Comparison of ENCODE assay signal across 8 cellular contexts in the genomic region with DNA sequence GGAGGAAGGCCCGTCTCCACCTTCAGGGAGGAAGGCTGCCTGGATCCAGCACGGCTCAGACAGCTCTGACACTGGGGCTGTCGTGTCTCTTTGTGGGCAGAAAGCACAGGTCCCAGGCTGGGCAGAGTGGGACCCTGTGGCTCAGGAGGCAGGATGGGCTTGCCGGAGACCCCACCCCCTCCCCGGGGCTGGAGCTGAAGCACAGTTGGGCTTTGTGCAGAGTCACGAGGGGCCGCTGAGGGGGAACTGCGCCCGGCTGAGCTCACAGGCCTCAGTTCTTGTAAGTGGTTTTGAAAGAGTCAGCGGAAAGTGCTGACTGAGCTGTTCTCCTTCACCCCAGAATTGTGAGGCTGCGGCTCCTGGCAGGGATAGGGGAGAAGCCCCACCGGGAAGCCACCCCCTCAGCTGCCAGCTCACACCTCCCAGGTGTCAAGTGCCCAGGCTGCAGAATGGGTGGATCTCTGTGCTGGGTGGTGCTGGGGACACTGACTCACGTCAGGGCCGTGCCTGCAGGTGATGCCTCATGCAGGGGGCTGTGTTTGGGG. TPM values are rescaled to one million over a fixed set of nuclear protein-coding genes. Genes with fewer than 3 reads are reported as not detected.
DNase-seq lines count a peak whose midpoint lies in the region; ATAC-seq and TF ChIP-seq lines count a peak whose summit lies in the region.

No MANE protein-coding gene starts in this region.

- peak overlapping the region; percentile 55 for H3K4me2 ChIP-seq in OCI-LY7 (ENCODE audit: low read length)

- peak; percentile 64 for ATAC-seq in CD8-positive, alpha-beta T cell
- ATAC-seq in GM19023 (IDR thresholded peaks at IDR 0.05; ENCODE audit: unreplicated experiment) (no peak), GM21381 (IDR thresholded peaks at IDR 0.05; ENCODE audit: unreplicated experiment) (no peak)

- peaks cover 9% of the 10 kb centered on the region for H3K4me1 Mint-ChIP-seq in CD8-positive, alpha-beta T cell (ENCODE audit: low read depth)
- H3K4me1 Mint-ChIP-seq in mesothelial cell of epicardium (peaks cover 25% of the 10 kb centered on the region), type B pancreatic cell (ENCODE audit: unreplicated experiment) (peaks cover 45% of the 10 kb centered on the region)

- intact Hi-C loops in CD8-positive, alpha-beta T cell (cut with DNase I, micrococcal nuclease) = no loop called here
- intact Hi-C loops in OCI-LY7 (cut with micrococcal nuclease; ENCODE audit: unreplicated experiment) = no loop called here

- H3K4me1 ChIP-seq in CD8-positive, alpha-beta T cell (ENCODE audit: insufficient read depth, low read length) = peaks cover 4% of the 10 kb centered on the region
- peaks cover 18% of the 10 kb centered on the region for H3K4me1 ChIP-seq in OCI-LY7 (ENCODE audit: insufficient read depth, low read length, poor library complexity, severe bottlenecking)

- DNase-seq in CD8-positive, alpha-beta T cell = no peak
- DNase-seq in OCI-LY7 (ENCODE audit: low spot score) = peak; percentile 50
- DNase-seq in mesothelial cell of epicardium (ENCODE audit: low spot score in 2 of 2, unreplicated experiment in 2 of 2) = peak in 1 of 2 experiments; percentile 58
- peak; percentile 79 for DNase-seq in type B pancreatic cell (ENCODE audit: extremely low spot score, unreplicated experiment)
- DNase-seq in SK-N-DZ (ENCODE audit: low spot score) = no peak

- H3K4me3 Mint-ChIP-seq in CD8-positive, alpha-beta T cell = no peak overlapping the region
- H3K4me3 Mint-ChIP-seq in mesothelial cell of epicardium (no peak overlapping the region), type B pancreatic cell (peak overlapping the region; percentile 47)

- no peak overlapping the region for H3K27ac Mint-ChIP-seq in CD8-positive, alpha-beta T cell
- peak overlapping the region; percentile 83 for H3K27ac Mint-ChIP-seq in mesothelial cell of epicardium
- peak overlapping the region; percentile 76 for H3K27ac Mint-ChIP-seq in type B pancreatic cell

- no peak overlapping the region for H3K4me3 ChIP-seq in CD8-positive, alpha-beta T cell (ENCODE audit: low read depth, low read length)
- peak overlapping the region; percentile 20 for H3K4me3 ChIP-seq in OCI-LY7 (ENCODE audit: low read depth, low read length, poor library complexity, severe bottlenecking)

- H3K36me3 Mint-ChIP-seq in CD8-positive, alpha-beta T cell = no peaks in the 10 kb centered on the region
- H3K36me3 Mint-ChIP-seq in mesothelial cell of epicardium (no peaks in the 10 kb centered on the region), type B pancreatic cell (no peaks in the 10 kb centered on the region)

- H3K27ac ChIP-seq in CD8-positive, alpha-beta T cell (ENCODE audit: low read depth, low read length) = no peak overlapping the region
- H3K27ac ChIP-seq in OCI-LY7 (ENCODE audit: low read depth, low read length, poor library complexity, severe bottlenecking) = no peak overlapping the region
- peak overlapping the region; percentile 94 for H3K27ac ChIP-seq in cingulate gyrus (ENCODE audit: low read depth, low read length)

- no peaks in the 10 kb centered on the region for H4K20me1 ChIP-seq in OCI-LY7 (ENCODE audit: insufficient read depth, low read length)

- CTCF ChIA-PET in CD8-positive, alpha-beta T cell (lab: Charles Lee) = no interaction called here
- CTCF ChIA-PET in OCI-LY7 (lab: Charles Lee; ENCODE audit: unreplicated experiment) = no interaction called here

- BruUV-seq in OCI-LY7 (replicated peaks; lab: Mats Ljungman, UMichigan) = no TSS peak

- peak overlapping the region; percentile 73 for H2AFZ ChIP-seq in OCI-LY7 (ENCODE audit: low read length)

- TF ChIP-seq CTCF in CD8-positive, alpha-beta T cell (IDR thresholded peaks at IDR 0.05) = no peak
- TF ChIP-seq CTCF in OCI-LY7 (conservative IDR thresholded peaks at IDR 0.05; ENCODE audit: low read length) (no peak), mesothelial cell of epicardium (IDR thresholded peaks at IDR 0.05; ENCODE audit: unreplicated experiment) (no peak), type B pancreatic cell (conservative IDR thresholded peaks at IDR 0.05) (no peak)

- peaks cover 8% of the 10 kb centered on the region for H3K27me3 Mint-ChIP-seq in CD8-positive, alpha-beta T cell (ENCODE audit: low read depth)
- no peaks in the 10 kb centered on the region for H3K27me3 Mint-ChIP-seq in mesothelial cell of epicardium (ENCODE audit: low read depth)
- H3K27me3 Mint-ChIP-seq in type B pancreatic cell = no peaks in the 10 kb centered on the region

- POLR2A ChIA-PET in CD8-positive, alpha-beta T cell (lab: Charles Lee) = no interaction called here
- POLR2A ChIA-PET in OCI-LY7 (lab: Charles Lee) = interaction anchor here (0.6 kb wide), 1 partner anchor 342 kb away, joined by 3 read pairs; no protein-coding TSS in a partner anchor

- H3K27me3 ChIP-seq in CD8-positive, alpha-beta T cell (ENCODE audit: insufficient read depth, low read length) = no peaks in the 10 kb centered on the region

- no peaks in the 10 kb centered on the region for H3K9me3 Mint-ChIP-seq in CD8-positive, alpha-beta T cell
- H3K9me3 Mint-ChIP-seq in mesothelial cell of epicardium (no peaks in the 10 kb centered on the region), type B pancreatic cell (no peaks in the 10 kb centered on the region)

- H3K36me3 ChIP-seq in CD8-positive, alpha-beta T cell (ENCODE audit: insufficient read depth, low read length) = no peaks in the 10 kb centered on the region
- no peaks in the 10 kb centered on the region for H3K36me3 ChIP-seq in OCI-LY7 (ENCODE audit: insufficient read depth, low read length)

- H3K9me2 ChIP-seq in OCI-LY7 (ENCODE audit: insufficient read depth, low read length) = no peaks in the 10 kb centered on the region

- no peaks in the 10 kb centered on the region for H3K9me3 ChIP-seq in CD8-positive, alpha-beta T cell (ENCODE audit: low read length)
- H3K9me3 ChIP-seq in OCI-LY7 (ENCODE audit: low read length) = no peaks in the 10 kb centered on the region

- H3K79me2 ChIP-seq in OCI-LY7 (ENCODE audit: insufficient read depth, low read depth, low read length) = no peaks in the 10 kb centered on the region

RNA-seq across cellular contexts. Expression of a gene that starts 12.2 kb away (rescaled TPM):
- total RNA-seq in CD8-positive, alpha-beta T cell = under 1 TPM; 0.50 to 0.52 TPM
- 0.28 TPM in 1 of 2 replicates, not detected in the other for total RNA-seq in OCI-LY7 (2014; rRNA removed; shearing (Covaris generic))
- total RNA-seq in OCI-LY7 (2022) (0.51 TPM in 1 of 2 replicates, not detected in the other), mesothelial cell of epicardium (14.6 to 16.7 TPM (median 16.0 TPM) in 3 replicates), type B pancreatic cell (ENCODE audit: low replicate concordance) (17.2 and 18.9 TPM in 2 replicates)
- polyA plus RNA-seq in SK-N-DZ (2014; cell fraction: cytosol; rRNA removed) = 8.0 and 8.1 TPM in 2 replicates
- polyA plus RNA-seq in SK-N-DZ (2014; cell fraction: nucleus; rRNA removed) = 4.4 and 4.6 TPM in 2 replicates

Comparison
In these comparisons a context has a peak if more than half of its experiments do, and no peak if none do; other contexts are left out.
1. DNase-seq: peak in OCI-LY7 (single experiment) and type B pancreatic cell (single experiment); none in CD8-positive, alpha-beta T cell (0 of 7) and SK-N-DZ (single experiment).
2. RNA of a gene that starts 12.2 kb away (total RNA-seq): 17.2 to 18.9 TPM in type B pancreatic cell and 14.6 to 16.7 TPM in mesothelial cell of epicardium; 0.50 to 0.52 TPM in CD8-positive, alpha-beta T cell and 0.28 to 0.51 TPM in OCI-LY7; every median in the first group is over 10 times any median in the second.